ENCODE assay signal across 19 cellular contexts in genomic region chr18:12087483-12087960, GRCh38. TPM values are rescaled to one million over a fixed set of nuclear protein-coding genes. Genes with fewer than 3 reads are reported as not detected.
DNase-seq lines count a peak whose midpoint lies in the region; ATAC-seq and TF ChIP-seq lines count a peak whose summit lies in the region.
"Had no signal": no experiment of that assay in that cellular context is flagged by ENCODE, and none has a peak within 500 bp of the region (broad histone marks: within the 10 kb centered on the region; RNA-seq: fewer than 3 reads in every experiment).

No MANE protein-coding gene starts in this region.

- no peaks in the 10 kb centered on the region for H3K27me3 ChIP-seq in heart right ventricle
- H3K27me3 ChIP-seq in esophagus (ENCODE audit: control insufficient read depth in 1 of 2, insufficient read depth in 2 of 2, low read length in 2 of 2) = no peaks in the 10 kb centered on the region
- no peaks in the 10 kb centered on the region for H3K27me3 ChIP-seq in naive thymus-derived CD4-positive, alpha-beta T cell (ENCODE audit: control insufficient read depth in 2 of 2, insufficient read depth in 2 of 2, low read length in 2 of 2)
- H3K27me3 ChIP-seq in aorta (ENCODE audit: control insufficient read depth in 1 of 2, insufficient read depth in 2 of 2, low read length in 1 of 2) = no peaks in the 10 kb centered on the region
- H3K27me3 ChIP-seq: BLaER1, MG63 had no signal

- no peak overlapping the region for H3K27ac Mint-ChIP-seq in naive thymus-derived CD4-positive, alpha-beta T cell
- no peak overlapping the region for H3K27ac Mint-ChIP-seq in HFFc6
- H3K27ac Mint-ChIP-seq: CD8-positive, alpha-beta memory T cell had no signal

- no peaks in the 10 kb centered on the region for H3K9me3 ChIP-seq in heart right ventricle
- H3K9me3 ChIP-seq in esophagus (ENCODE audit: control insufficient read depth in 2 of 2, insufficient read depth in 1 of 2, low read depth in 1 of 2, low read length in 1 of 2) = peaks cover 0 to 17% of the 10 kb centered on the region in 2 donors
- H3K9me3 ChIP-seq in naive thymus-derived CD4-positive, alpha-beta T cell (ENCODE audit: control insufficient read depth in 2 of 3, low read length in 3 of 3) = no peaks in the 10 kb centered on the region
- no peaks in the 10 kb centered on the region for H3K9me3 ChIP-seq in aorta (ENCODE audit: control insufficient read depth, low read length)
- H3K9me3 ChIP-seq: BLaER1, MG63 had no signal

- H3K4me1 Mint-ChIP-seq in naive thymus-derived CD4-positive, alpha-beta T cell = no peaks in the 10 kb centered on the region
- H3K4me1 Mint-ChIP-seq in HFFc6 (ENCODE audit: low read depth) = no peaks in the 10 kb centered on the region
- H3K4me1 Mint-ChIP-seq: CD8-positive, alpha-beta memory T cell had no signal

- no peaks in the 10 kb centered on the region for H3K9me3 Mint-ChIP-seq in naive thymus-derived CD4-positive, alpha-beta T cell
- no peaks in the 10 kb centered on the region for H3K9me3 Mint-ChIP-seq in HFFc6
- H3K9me3 Mint-ChIP-seq: CD8-positive, alpha-beta memory T cell had no signal

- H3K4me3 ChIP-seq in heart right ventricle = no peak overlapping the region
- H3K4me3 ChIP-seq in esophagus (ENCODE audit: low read depth in 1 of 2, low read length in 2 of 2) = no peak overlapping the region
- no peak overlapping the region for H3K4me3 ChIP-seq in naive thymus-derived CD4-positive, alpha-beta T cell (ENCODE audit: low read length)
- no peak overlapping the region for H3K4me3 ChIP-seq in aorta (ENCODE audit: low read length in 2 of 2)
- H3K4me3 ChIP-seq: BLaER1, MG63 had no signal

- H3K36me3 ChIP-seq in heart right ventricle (no peaks in the 10 kb centered on the region), esophagus (ENCODE audit: control insufficient read depth in 2 of 2, insufficient read depth in 2 of 2, low read length in 1 of 2) (peaks cover 0 to 3% of the 10 kb centered on the region in 2 donors), aorta (ENCODE audit: control insufficient read depth in 1 of 2, insufficient read depth in 2 of 2, low read length in 1 of 2) (no peaks in the 10 kb centered on the region)
- no peaks in the 10 kb centered on the region for H3K36me3 ChIP-seq in naive thymus-derived CD4-positive, alpha-beta T cell (ENCODE audit: control insufficient read depth in 2 of 3, insufficient read depth in 3 of 3, low read length in 3 of 3)
- H3K36me3 ChIP-seq: BLaER1, MG63 had no signal

- 85 to 91% methylated on average over 3 of the region's 3 CpGs for WGBS in heart right ventricle, 2 donors
- WGBS in esophagus, 2 donors = 75 to 81% methylated on average over 3 of the region's 3 CpGs
- 81 to 91% methylated on average over 3 of the region's 3 CpGs for WGBS in aorta, 2 donors

- POLR2A ChIA-PET in naive thymus-derived CD4-positive, alpha-beta T cell (lab: Charles Lee) = no interaction called here

- H3K27ac ChIP-seq in heart right ventricle = no peak overlapping the region
- peak overlapping the region; percentile 69 to 92 for H3K27ac ChIP-seq in esophagus (ENCODE audit: low read depth in 2 of 2, low read length in 1 of 2)
- H3K27ac ChIP-seq in naive thymus-derived CD4-positive, alpha-beta T cell (ENCODE audit: low read depth, low read length) = no peak overlapping the region
- H3K27ac ChIP-seq in aorta (ENCODE audit: low read depth in 1 of 2, low read length in 2 of 2) = no peak overlapping the region
- H3K27ac ChIP-seq: BLaER1 had no signal

- ATAC-seq in heart right ventricle (peak in 5 of 8 donors; percentile 7 to 37 (median 15)), Right ventricle myocardium inferior (no peak), aorta (ENCODE audit: low FRiP score) (peak; percentile 25), HG02981 (IDR thresholded peaks at IDR 0.05; ENCODE audit: unreplicated experiment) (no peak)
- peak; percentile 23 for ATAC-seq in naive thymus-derived CD4-positive, alpha-beta T cell

- CTCF ChIA-PET in naive thymus-derived CD4-positive, alpha-beta T cell (lab: Charles Lee) = no interaction called here

- H3K4me1 ChIP-seq in heart right ventricle (no peaks in the 10 kb centered on the region), esophagus (ENCODE audit: control insufficient read depth in 2 of 2, insufficient read depth in 2 of 2, low read length in 1 of 2) (peaks cover 3 to 44% of the 10 kb centered on the region in 2 donors), aorta (ENCODE audit: control insufficient read depth in 1 of 2, insufficient read depth in 2 of 2, low read length in 2 of 2) (no peaks in the 10 kb centered on the region)
- no peaks in the 10 kb centered on the region for H3K4me1 ChIP-seq in naive thymus-derived CD4-positive, alpha-beta T cell (ENCODE audit: control insufficient read depth in 2 of 2, insufficient read depth in 2 of 2, low read length in 2 of 2)
- H3K4me1 ChIP-seq: BLaER1 had no signal

- TF ChIP-seq CTCF in heart right ventricle (IDR thresholded peaks at IDR 0.05) (no peak), HFFc6 (IDR thresholded peaks at IDR 0.05) (no peak)

- no peaks in the 10 kb centered on the region for H3K36me3 Mint-ChIP-seq in naive thymus-derived CD4-positive, alpha-beta T cell
- no peaks in the 10 kb centered on the region for H3K36me3 Mint-ChIP-seq in HFFc6 (ENCODE audit: low read depth)
- H3K36me3 Mint-ChIP-seq: CD8-positive, alpha-beta memory T cell had no signal

- no peak overlapping the region for H3K4me3 Mint-ChIP-seq in naive thymus-derived CD4-positive, alpha-beta T cell
- no peak overlapping the region for H3K4me3 Mint-ChIP-seq in HFFc6
- H3K4me3 Mint-ChIP-seq: CD8-positive, alpha-beta memory T cell had no signal

- peaks cover 0 to 9% (median 5%) of the 10 kb centered on the region in 5 donors for H3K27me3 Mint-ChIP-seq in naive thymus-derived CD4-positive, alpha-beta T cell
- peaks cover 13% of the 10 kb centered on the region for H3K27me3 Mint-ChIP-seq in HFFc6 (ENCODE audit: insufficient read depth)

- intact Hi-C loops in heart right ventricle (cut with DNase I) = no loop called here
- intact Hi-C loops in Right ventricle myocardium inferior (cut with DNase I) = no loop called here
- intact Hi-C loops in naive thymus-derived CD4-positive, alpha-beta T cell (cut with micrococcal nuclease) = no loop called here
- intact Hi-C loops in aorta (cut with DNase I) = no loop called here

- DNase-seq in heart right ventricle = no peak
- no peak for DNase-seq in Right ventricle myocardium inferior (ENCODE audit: missing footprints)
- no peak for DNase-seq in naive thymus-derived CD4-positive, alpha-beta T cell
- peak in 1 of 2 donors; percentile 41 for DNase-seq in aorta
- DNase-seq in HFFc6 = no peak
- no peak for DNase-seq in NCI-H748 treated with DMSO at 0.1 percent for 48 hours (lab: John Stamatoyannopoulos, UW)
- DNase-seq: CD8-positive, alpha-beta memory T cell; DMS79; HCEC 1CT; MG63; NCI-H1092; NCI-H146; NCI-H2081; NCI-H510A treated with DMSO at 0.1 percent for 48 hours had no signal

RNA-seq across cellular contexts. Expression of gene ANKRD62, which starts 6.1 kb away (rescaled TPM):
- total RNA-seq in heart right ventricle = not detected
- polyA plus RNA-seq in heart right ventricle = not detected
- total RNA-seq in Right ventricle myocardium inferior = not detected
- under 1 TPM; 0.16 to 0.45 TPM for polyA plus RNA-seq in esophagus
- total RNA-seq in naive thymus-derived CD4-positive, alpha-beta T cell = not detected
- not detected for polyA plus RNA-seq in naive thymus-derived CD4-positive, alpha-beta T cell
- not detected for total RNA-seq in aorta
- not detected for polyA plus RNA-seq in aorta
- total RNA-seq in HFFc6 (2021; fragmentation: NEBNext Ultra II Directional; extraction: Animal tissue kit (Norgen Biotek cat#: 25700)) = not detected
- total RNA-seq: A172; CD8-positive, alpha-beta memory T cell; G401 had no signal
- polyA plus RNA-seq: CD8-positive, alpha-beta memory T cell had no signal

Comparison
In these comparisons a context has a peak if more than half of its experiments do, and no peak if none do; other contexts are left out.
1. ATAC-seq: peak in heart right ventricle (5 of 8), naive thymus-derived CD4-positive, alpha-beta T cell (single experiment) and aorta (single experiment); none in Right ventricle myocardium inferior (single experiment) and HG02981 (single experiment).
2. H3K27ac ChIP-seq: peak in esophagus (2 of 2); none in heart right ventricle (0 of 10), naive thymus-derived CD4-positive, alpha-beta T cell (single experiment) and aorta (0 of 2).